9 cellular contexts compared by ENCODE assay signal in the genomic region with DNA sequence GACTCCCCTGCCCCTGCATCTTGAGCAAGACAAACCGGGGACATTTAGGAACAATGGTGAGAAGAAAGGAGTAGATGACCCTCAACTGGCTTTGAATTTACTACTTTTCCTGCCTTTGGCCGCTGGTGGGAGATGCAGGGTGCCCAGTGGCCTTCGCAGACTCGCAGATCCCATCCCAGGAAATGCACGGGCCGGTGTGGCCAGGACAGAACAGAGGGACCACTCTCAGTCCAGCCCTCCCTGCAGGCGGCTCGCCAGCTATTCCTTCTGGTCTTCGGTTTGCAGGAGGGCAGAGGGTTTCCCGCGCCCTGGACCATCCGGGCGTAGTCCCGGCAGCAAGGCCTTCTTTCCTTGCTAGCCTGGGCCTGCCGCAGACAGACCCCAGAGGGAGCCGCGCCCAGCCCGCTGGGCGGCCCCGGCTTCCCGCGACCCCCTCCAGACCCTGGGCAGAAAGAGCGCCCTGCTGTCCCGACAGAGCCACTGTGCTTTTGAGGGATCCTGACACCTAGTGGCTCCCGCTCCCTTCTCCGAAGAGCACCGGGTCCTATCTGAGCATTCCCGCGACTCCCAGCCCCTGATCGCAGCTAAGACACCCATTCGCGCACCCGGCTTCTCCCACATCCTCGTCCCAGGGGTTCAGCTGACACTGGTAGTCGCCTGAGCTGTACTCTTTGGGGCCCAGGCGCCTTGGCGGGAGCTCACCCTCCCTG. TPM values are rescaled to one million over a fixed set of nuclear protein-coding genes. Genes with fewer than 3 reads are reported as not detected.
DNase-seq lines count a peak whose midpoint lies in the region; ATAC-seq and TF ChIP-seq lines count a peak whose summit lies in the region.
"Had no signal": no experiment of that assay in that cellular context is flagged by ENCODE, and none has a peak within 500 bp of the region (broad histone marks: within the 10 kb centered on the region; RNA-seq: fewer than 3 reads in every experiment).

No MANE protein-coding gene starts in this region.

- no peaks in the 10 kb centered on the region for H3F3A ChIP-seq in SK-N-SH (replicated peaks; ENCODE audit: insufficient read depth)

- peak overlapping the region; percentile 73 for H3K4me2 ChIP-seq in SK-N-SH

- CTCF ChIA-PET in SK-N-SH (lab: Yijun Ruan, JAX): interaction anchor here (0.9 to 1.9 kb wide), 6 partner anchors 8 to 33 kb away, joined by 3 to 11 read pairs (median 4); no protein-coding TSS in a partner anchor

- H3K27ac ChIP-seq in SK-N-SH (ENCODE audit: low read depth in 2 of 2, low read length in 1 of 2) (no peak overlapping the region), cardiac muscle cell (no peak overlapping the region), psoas muscle (no peak overlapping the region)
- H3K27ac ChIP-seq: 22Rv1 had no signal

- no peaks in the 10 kb centered on the region for H3K9me2 ChIP-seq in SK-N-SH

- H3K27me3 ChIP-seq in SK-N-SH (ENCODE audit: insufficient read depth) (peaks cover 27% of the 10 kb centered on the region), cardiac muscle cell (no peaks in the 10 kb centered on the region), psoas muscle (ENCODE audit: insufficient read depth in 3 of 3, low read length in 2 of 3) (peaks cover 0 to 29% (median 8%) of the 10 kb centered on the region in 3 donors)

- H3K9me3 ChIP-seq in SK-N-SH (no peaks in the 10 kb centered on the region), cardiac muscle cell (ENCODE audit: low read depth) (no peaks in the 10 kb centered on the region), psoas muscle (no peaks in the 10 kb centered on the region)

- H3K79me2 ChIP-seq in SK-N-SH (ENCODE audit: insufficient read depth): no peaks in the 10 kb centered on the region

- H3K36me3 ChIP-seq in SK-N-SH (replicated peaks in 1 of 2; ENCODE audit: control insufficient read depth in 1 of 2, insufficient read depth in 2 of 2, low read length in 1 of 2) (no peaks in the 10 kb centered on the region), cardiac muscle cell (no peaks in the 10 kb centered on the region), psoas muscle (ENCODE audit: insufficient read depth in 1 of 2, low read depth in 1 of 2) (no peaks in the 10 kb centered on the region)

- no peak for TF ChIP-seq RAD21 in SK-N-SH (IDR thresholded peaks at IDR 0.05; ENCODE audit: low read length)

- H3K4me1 ChIP-seq in SK-N-SH (ENCODE audit: control insufficient read depth in 1 of 2, insufficient read depth in 2 of 2, low read depth in 1 of 2, low read length in 1 of 2) (peaks cover 0 to 9% of the 10 kb centered on the region in 2 experiments; a peak in 1 of 4 replicates), cardiac muscle cell (ENCODE audit: low read depth) (no peaks in the 10 kb centered on the region), psoas muscle (peaks cover 6% of the 10 kb centered on the region)

- intact Hi-C loops in psoas muscle (cut with DNase I): no loop called here

- TF ChIP-seq CTCF in SK-N-SH (IDR thresholded peaks at IDR 0.05) (no peak), cardiac muscle cell (IDR thresholded peaks at IDR 0.05; ENCODE audit: low read depth, low read length) (peak; percentile 19), psoas muscle (IDR thresholded peaks at IDR 0.05) (no peak)

- peak; percentile 49 to 75 (median 66) for ATAC-seq in psoas muscle

- no peak for TF ChIP-seq EP300 in SK-N-SH (IDR thresholded peaks at IDR 0.05; ENCODE audit: borderline replicate concordance in 1 of 2, low read depth in 1 of 2, low read length in 1 of 2)

- no peaks in the 10 kb centered on the region for H4K20me1 ChIP-seq in SK-N-SH (ENCODE audit: insufficient read depth)

- WGBS in SK-N-SH (ENCODE audit: low lambda C conversion rate): 0% methylated on average over 2 of the region's 37 CpGs
- WGBS in psoas muscle, 3 donors: 6 to 9% (median 8%) methylated on average over 30 to 37 of the region's 37 CpGs

- POLR2A ChIA-PET in SK-N-SH (lab: Yijun Ruan, JAX): no interaction called here

- peak overlapping the region; percentile 62; the same call in 1 of the 2 replicates for H2AFZ ChIP-seq in SK-N-SH (ENCODE audit: low read depth)

- H3K9ac ChIP-seq in SK-N-SH: no peak overlapping the region

- DNase-seq in DMS 273 (lab: John Stamatoyannopoulos, UW; ENCODE audit: unreplicated experiment) (peak; percentile 58), DMS 273 treated with DMSO at 0.1 percent for 48 hours (lab: John Stamatoyannopoulos, UW) (no peak), SK-N-SH (peak; percentile 78), cardiac muscle cell (ENCODE audit: low read depth in 1 of 2, low spot score in 1 of 2) (peak; percentile 14 to 72), psoas muscle (no peak), kidney glomerular epithelial cell (lab: John Stamatoyannopoulos, UW) (no peak), GM19238 (ENCODE audit: insufficient read length, low spot score) (no peak), AG08395 (ENCODE audit: low spot score) (no peak)

- H3K4me3 ChIP-seq in SK-N-SH (ENCODE audit: low read depth in 2 of 2, low read length in 1 of 2) (peak overlapping the region; percentile 32 to 41; a peak in 3 of 4 replicates), cardiac muscle cell (peak overlapping the region; percentile 72), psoas muscle (peak overlapping the region; percentile 70)

TF ChIP-seq in SK-N-SH, 30 proteins besides CTCF, POLR2A, EP300 and RAD21:
- TF ChIP-seq, protein P1, sequence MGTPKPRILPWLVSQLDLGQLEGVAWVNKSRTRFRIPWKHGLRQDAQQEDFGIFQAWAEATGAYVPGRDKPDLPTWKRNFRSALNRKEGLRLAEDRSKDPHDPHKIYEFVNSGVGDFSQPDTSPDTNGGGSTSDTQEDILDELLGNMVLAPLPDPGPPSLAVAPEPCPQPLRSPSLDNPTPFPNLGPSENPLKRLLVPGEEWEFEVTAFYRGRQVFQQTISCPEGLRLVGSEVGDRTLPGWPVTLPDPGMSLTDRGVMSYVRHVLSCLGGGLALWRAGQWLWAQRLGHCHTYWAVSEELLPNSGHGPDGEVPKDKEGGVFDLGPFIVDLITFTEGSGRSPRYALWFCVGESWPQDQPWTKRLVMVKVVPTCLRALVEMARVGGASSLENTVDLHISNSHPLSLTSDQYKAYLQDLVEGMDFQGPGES (IDR thresholded peaks at IDR 0.05; ENCODE audit: low read depth, low read length): no peak
- TF ChIP-seq YY1 (IDR thresholded peaks at IDR 0.05; ENCODE audit: low read depth) (no peak), CHD2 (IDR thresholded peaks at IDR 0.05; ENCODE audit: low read length, partially characterized antibody) (no peak), TAF1 (IDR thresholded peaks at IDR 0.05; ENCODE audit: borderline replicate concordance, low read depth, low read length) (no peak), RXRA (IDR thresholded peaks at IDR 0.05; ENCODE audit: borderline replicate concordance, low read depth) (no peak), EZH2phosphoT487 (IDR thresholded peaks at IDR 0.05; ENCODE audit: borderline replicate concordance, low read depth) (no peak), FOXJ3 (CRISPR knock-in tag; IDR thresholded peaks at IDR 0.05) (no peak), NFIC (IDR thresholded peaks at IDR 0.05; ENCODE audit: borderline replicate concordance) (no peak), SIN3A (IDR thresholded peaks at IDR 0.05; ENCODE audit: borderline replicate concordance, low read depth, low read length) (no peak)
- TF ChIP-seq, protein P2, sequence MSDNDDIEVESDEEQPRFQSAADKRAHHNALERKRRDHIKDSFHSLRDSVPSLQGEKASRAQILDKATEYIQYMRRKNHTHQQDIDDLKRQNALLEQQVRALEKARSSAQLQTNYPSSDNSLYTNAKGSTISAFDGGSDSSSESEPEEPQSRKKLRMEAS (IDR thresholded peaks at IDR 0.05; ENCODE audit: low read depth): no peak
- TF ChIP-seq, protein P3, sequence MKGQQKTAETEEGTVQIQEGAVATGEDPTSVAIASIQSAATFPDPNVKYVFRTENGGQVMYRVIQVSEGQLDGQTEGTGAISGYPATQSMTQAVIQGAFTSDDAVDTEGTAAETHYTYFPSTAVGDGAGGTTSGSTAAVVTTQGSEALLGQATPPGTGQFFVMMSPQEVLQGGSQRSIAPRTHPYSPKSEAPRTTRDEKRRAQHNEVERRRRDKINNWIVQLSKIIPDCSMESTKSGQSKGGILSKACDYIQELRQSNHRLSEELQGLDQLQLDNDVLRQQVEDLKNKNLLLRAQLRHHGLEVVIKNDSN (IDR thresholded peaks at IDR 0.05; ENCODE audit: borderline replicate concordance, low read depth): no peak
TF ChIP-seq in SK-N-SH: peak in this region for 0.

RNA-seq across cellular contexts. Expression of a gene that starts 1.2 kb away (rescaled TPM):
- polyA plus RNA-seq in SK-N-SH (2012; rRNA removed) (0.06 and 0.10 TPM in 2 replicates), cardiac muscle cell (0.27 and 0.83 TPM in 2 replicates), psoas muscle (not detected)
- polyA plus RNA-seq in SK-N-SH (2012; cell fraction: cytosol; rRNA removed): 0.12 TPM in 2 replicates
- 0.13 and 0.14 TPM in 2 replicates for polyA plus RNA-seq in SK-N-SH (2012; cell fraction: nucleus; rRNA removed)
- total RNA-seq in cardiac muscle cell (0.60 TPM in 1 of 2 replicates, not detected in the other), psoas muscle (not detected)

RNA-seq across cellular contexts. Expression of a gene that starts 19.1 kb away (rescaled TPM):
- polyA plus RNA-seq in SK-N-SH (2012; rRNA removed) (5.4 and 8.5 TPM in 2 replicates), cardiac muscle cell (10.4 and 11.0 TPM in 2 replicates), psoas muscle (10 to 100 TPM in 2 of 3 donors, 1 to 10 TPM in 1; 7.8 to 15.2 (median 10.6) TPM)
- 7.9 and 8.2 TPM in 2 replicates for polyA plus RNA-seq in SK-N-SH (2012; cell fraction: cytosol; rRNA removed)
- 4.0 and 12.3 TPM in 2 replicates for polyA plus RNA-seq in SK-N-SH (2012; cell fraction: nucleus; rRNA removed)
- total RNA-seq in cardiac muscle cell (10.4 and 10.9 TPM in 2 replicates), psoas muscle (1 to 10 TPM; 5.1 to 6.4 (median 5.8) TPM)

RNA-seq across cellular contexts. Expression of a gene that starts 19.3 kb away (rescaled TPM):
- polyA plus RNA-seq in SK-N-SH (2012; rRNA removed) (18.4 and 23.5 TPM in 2 replicates), cardiac muscle cell (31.7 and 34.1 TPM in 2 replicates), psoas muscle (10 to 100 TPM; 22.6 to 63.6 (median 52.1) TPM)
- 17.6 and 18.2 TPM in 2 replicates for polyA plus RNA-seq in SK-N-SH (2012; cell fraction: cytosol; rRNA removed)
- 49.1 and 69.3 TPM in 2 replicates for polyA plus RNA-seq in SK-N-SH (2012; cell fraction: nucleus; rRNA removed)
- total RNA-seq in cardiac muscle cell (29.6 and 34.3 TPM in 2 replicates), psoas muscle (10 to 100 TPM; 48.2 to 69.1 (median 65.8) TPM)

Comparison
In these comparisons a context has a peak if more than half of its experiments do, and no peak if none do; other contexts are left out.
1. DNase-seq: peak in DMS 273 (single experiment), SK-N-SH (single experiment) and cardiac muscle cell (2 of 2); none in DMS 273 treated with DMSO at 0.1 percent for 48 hours (single experiment), psoas muscle (0 of 2), kidney glomerular epithelial cell (single experiment), GM19238 (single experiment) and AG08395 (single experiment).
2. Peak in every context shown above with its lines, with median percentiles within 50 percentile points of each other: H3K4me3 ChIP-seq.